14 cellular contexts compared by ENCODE assay signal in the genomic region with DNA sequence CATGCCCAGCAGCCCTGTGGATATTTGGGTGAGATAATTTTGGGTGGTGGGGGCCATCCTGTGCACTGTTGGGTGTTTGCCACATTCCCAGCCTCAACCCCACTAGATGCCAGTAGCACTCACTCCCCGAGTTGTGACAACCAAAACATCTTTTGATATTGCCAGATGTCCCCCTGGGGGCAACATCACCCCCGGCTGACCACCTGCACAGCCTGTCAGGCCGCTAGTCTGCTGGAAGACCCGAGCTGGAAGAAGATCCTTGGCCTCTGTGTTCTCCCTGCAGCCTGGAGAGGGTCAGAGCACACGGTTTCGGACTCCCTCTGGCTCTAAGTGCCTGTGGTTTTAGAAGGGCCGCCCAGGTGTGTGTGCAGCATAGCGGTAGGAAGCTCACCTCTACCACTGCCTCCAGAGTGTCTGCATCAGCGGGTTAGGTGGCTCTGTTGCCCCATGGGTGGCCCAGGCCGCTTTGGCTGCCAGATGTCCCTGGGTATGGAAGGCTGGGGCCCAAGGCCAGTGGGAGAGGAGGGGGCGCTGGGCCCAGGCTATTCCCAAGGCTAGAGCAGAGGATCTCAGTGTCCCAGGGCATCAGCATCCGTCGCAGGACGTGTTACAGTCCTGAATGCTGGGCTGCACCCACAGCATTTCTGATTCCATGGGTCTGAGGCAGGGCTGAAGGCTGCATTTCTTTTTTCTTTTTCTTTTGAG.
DNase-seq lines count a peak whose midpoint lies in the region; ATAC-seq and TF ChIP-seq lines count a peak whose summit lies in the region.
"Had no signal": no experiment of that assay in that cellular context is flagged by ENCODE, and none has a peak within 500 bp of the region (broad histone marks: within the 10 kb centered on the region; RNA-seq: fewer than 3 reads in every experiment).

No MANE protein-coding gene starts in this region.

- peaks cover 12% of the 10 kb centered on the region for H3K4me1 Mint-ChIP-seq in activated CD8-positive, alpha-beta T cell treated with anti-CD3 and anti-CD28 coated beads for 36 hours (ENCODE audit: low read depth)
- H3K4me1 Mint-ChIP-seq in activated CD8-positive, alpha-beta T cell treated with anti-CD3 and anti-CD28 coated beads, Interleukin-2, amount 10 ng/mL, durations not matched to agents 7 days and 5 days (ENCODE audit: low read depth) = peaks cover 9% of the 10 kb centered on the region
- H3K4me1 Mint-ChIP-seq in activated naive CD8-positive, alpha-beta T cell treated with anti-CD3 and anti-CD28 coated beads, Interleukin-2, amount 50 U/mL, for 24 hours = peaks cover 19% of the 10 kb centered on the region

- H3K4me3 Mint-ChIP-seq in activated CD8-positive, alpha-beta T cell treated with anti-CD3 and anti-CD28 coated beads for 36 hours = no peak overlapping the region
- no peak overlapping the region for H3K4me3 Mint-ChIP-seq in activated CD8-positive, alpha-beta T cell treated with anti-CD3 and anti-CD28 coated beads, Interleukin-2, amount 10 ng/mL, durations not matched to agents 7 days and 5 days
- no peak overlapping the region for H3K4me3 Mint-ChIP-seq in activated naive CD8-positive, alpha-beta T cell treated with anti-CD3 and anti-CD28 coated beads, Interleukin-2, amount 50 U/mL, for 24 hours
- H3K4me3 Mint-ChIP-seq: central memory CD8-positive, alpha-beta T cell; HFFc6; naive B cell had no signal

- H3K9me3 Mint-ChIP-seq in activated CD8-positive, alpha-beta T cell treated with anti-CD3 and anti-CD28 coated beads for 36 hours = peaks cover 11% of the 10 kb centered on the region
- peaks cover 3% of the 10 kb centered on the region for H3K9me3 Mint-ChIP-seq in activated CD8-positive, alpha-beta T cell treated with anti-CD3 and anti-CD28 coated beads, Interleukin-2, amount 10 ng/mL, durations not matched to agents 7 days and 5 days (ENCODE audit: insufficient read depth)
- no peaks in the 10 kb centered on the region for H3K9me3 Mint-ChIP-seq in activated naive CD8-positive, alpha-beta T cell treated with anti-CD3 and anti-CD28 coated beads, Interleukin-2, amount 50 U/mL, for 24 hours
- H3K9me3 Mint-ChIP-seq: central memory CD8-positive, alpha-beta T cell; HFFc6 had no signal

- no peak overlapping the region for H2AK5ac ChIP-seq in neuronal stem cell (ENCODE audit: low read depth, low read length)

- no peak overlapping the region for H3K4me3 ChIP-seq in neuronal stem cell (ENCODE audit: low read length in 2 of 2)

- no CpG with 5 or more reads among the region's 14 CpGs for WGBS in neuronal stem cell (ENCODE audit: extremely low coverage in 2 of 2, insufficient read length in 2 of 2, insufficient replicate concordance in 1 of 2), 2 donors

- peaks cover 5 to 16% of the 10 kb centered on the region in 2 donors for H3K4me1 ChIP-seq in neuronal stem cell (ENCODE audit: control insufficient read depth in 2 of 2, insufficient read depth in 1 of 2, low read depth in 1 of 2, low read length in 2 of 2)

- H2BK15ac ChIP-seq in neuronal stem cell (ENCODE audit: low read length) = no peak overlapping the region

- H2AFZ ChIP-seq in neuronal stem cell (ENCODE audit: low read length) = no peak overlapping the region

- H3K18ac ChIP-seq in neuronal stem cell (ENCODE audit: low read length) = peak overlapping the region; percentile 3

- CTCF ChIA-PET in activated CD8-positive, alpha-beta T cell treated with anti-CD3 and anti-CD28 coated beads for 36 hours (lab: Charles Lee) = interaction anchor here (1.4 to 8.0 kb wide), 3 partner anchors 130 to 199 kb away, joined by 3 to 95 read pairs (median 34); no protein-coding TSS in a partner anchor
- CTCF ChIA-PET in activated CD8-positive, alpha-beta T cell treated with anti-CD3 and anti-CD28 coated beads, Interleukin-2, amount 10 ng/mL, durations not matched to agents 7 days and 5 days (lab: Charles Lee) = interaction anchor here (1.8 to 6.8 kb wide), 3 partner anchors 193 to 199 kb away, joined by 4 to 79 read pairs (median 23); a partner anchor contains a TSS

- no peak overlapping the region for H3K23ac ChIP-seq in neuronal stem cell (ENCODE audit: low read depth, low read length, poor library complexity)

- no peak overlapping the region for H3K4me2 ChIP-seq in neuronal stem cell (ENCODE audit: insufficient read depth, low read length, poor library complexity, severe bottlenecking)
- H3K4me2 ChIP-seq: KMS-11 had no signal

- in situ Hi-C loops in GM13976 (cut with MboI; ENCODE audit: low sequenced_read_pairs, unreplicated experiment) = no loop called here

- H2BK12ac ChIP-seq in neuronal stem cell (ENCODE audit: low read length) = no peak overlapping the region

- H3K36me3 ChIP-seq in neuronal stem cell (replicated peaks in 1 of 2; ENCODE audit: control insufficient read depth in 2 of 2, insufficient read depth in 2 of 2, low read length in 2 of 2) = no peaks in the 10 kb centered on the region

- H3K9me3 ChIP-seq in neuronal stem cell (replicated peaks in 1 of 2; ENCODE audit: control insufficient read depth in 2 of 2, insufficient read depth in 1 of 2, low read depth in 1 of 2, low read length in 2 of 2) = peaks cover 0 to 4% of the 10 kb centered on the region in 2 donors

- POLR2A ChIA-PET in activated CD8-positive, alpha-beta T cell treated with anti-CD3 and anti-CD28 coated beads for 36 hours (lab: Charles Lee) = no interaction called here
- POLR2A ChIA-PET in activated CD8-positive, alpha-beta T cell treated with anti-CD3 and anti-CD28 coated beads, Interleukin-2, amount 10 ng/mL, durations not matched to agents 7 days and 5 days (lab: Charles Lee) = no interaction called here

- no peak for TF ChIP-seq CTCF in activated CD8-positive, alpha-beta T cell treated with anti-CD3 and anti-CD28 coated beads for 36 hours (IDR thresholded peaks at IDR 0.05)
- no peak for TF ChIP-seq CTCF in GM13976 (IDR thresholded peaks at IDR 0.05; ENCODE audit: borderline replicate concordance, control extremely low read depth, extremely low read depth, insufficient read depth, missing control alignments)

- peak; percentile 1 for DNase-seq in activated CD8-positive, alpha-beta T cell treated with anti-CD3 and anti-CD28 coated beads for 36 hours
- DNase-seq in activated CD8-positive, alpha-beta T cell treated with anti-CD3 and anti-CD28 coated beads, Interleukin-2, amount 10 ng/mL, durations not matched to agents 7 days and 5 days = no peak
- DNase-seq in DMS79 treated with DMSO at 0.1 percent for 48 hours (lab: John Stamatoyannopoulos, UW) (peak; percentile 12), neuronal stem cell (ENCODE audit: low spot score) (no peak), GM13976 (ENCODE audit: low spot score) (no peak)
- peak; percentile 0 for DNase-seq in activated naive CD8-positive, alpha-beta T cell treated with anti-CD3 and anti-CD28 coated beads, Interleukin-2, amount 50 U/mL, for 24 hours
- DNase-seq: HFFc6, naive B cell, NCI-H1436 had no signal

- H3K27ac Mint-ChIP-seq in activated CD8-positive, alpha-beta T cell treated with anti-CD3 and anti-CD28 coated beads for 36 hours = no peak overlapping the region
- H3K27ac Mint-ChIP-seq in activated CD8-positive, alpha-beta T cell treated with anti-CD3 and anti-CD28 coated beads, Interleukin-2, amount 10 ng/mL, durations not matched to agents 7 days and 5 days = no peak overlapping the region
- no peak overlapping the region for H3K27ac Mint-ChIP-seq in activated naive CD8-positive, alpha-beta T cell treated with anti-CD3 and anti-CD28 coated beads, Interleukin-2, amount 50 U/mL, for 24 hours
- H3K27ac Mint-ChIP-seq: HFFc6 had no signal

- no peaks in the 10 kb centered on the region for H3K79me1 ChIP-seq in neuronal stem cell (ENCODE audit: low read depth, low read length)

- no peak overlapping the region for H4K8ac ChIP-seq in neuronal stem cell (ENCODE audit: low read depth, low read length)

- H3K14ac ChIP-seq in neuronal stem cell (ENCODE audit: low read length) = no peak overlapping the region

- H2BK5ac ChIP-seq in neuronal stem cell (ENCODE audit: low read length) = no peak overlapping the region

- no peak overlapping the region for H3K4ac ChIP-seq in neuronal stem cell (ENCODE audit: low read length)

- intact Hi-C loops in activated CD8-positive, alpha-beta T cell treated with anti-CD3 and anti-CD28 coated beads for 36 hours (cut with micrococcal nuclease) = no loop called here

- no peak for ATAC-seq in activated CD8-positive, alpha-beta T cell treated with anti-CD3 and anti-CD28 coated beads for 36 hours
- no peak for ATAC-seq in activated CD8-positive, alpha-beta T cell treated with anti-CD3 and anti-CD28 coated beads, Interleukin-2, amount 10 ng/mL, durations not matched to agents 7 days and 5 days
- no peak for ATAC-seq in activated naive CD8-positive, alpha-beta T cell treated with anti-CD3 and anti-CD28 coated beads, Interleukin-2, amount 50 U/mL, for 24 hours
- ATAC-seq in GM18870 (IDR thresholded peaks at IDR 0.05; ENCODE audit: unreplicated experiment) (no peak), HG03354 (IDR thresholded peaks at IDR 0.05; ENCODE audit: poor library complexity, severe bottlenecking, unreplicated experiment) (no peak)

- no peak overlapping the region for H2BK120ac ChIP-seq in neuronal stem cell (ENCODE audit: low read depth, low read length)

- H3K36me3 Mint-ChIP-seq in activated CD8-positive, alpha-beta T cell treated with anti-CD3 and anti-CD28 coated beads for 36 hours (ENCODE audit: low read depth) = no peaks in the 10 kb centered on the region
- no peaks in the 10 kb centered on the region for H3K36me3 Mint-ChIP-seq in activated CD8-positive, alpha-beta T cell treated with anti-CD3 and anti-CD28 coated beads, Interleukin-2, amount 10 ng/mL, durations not matched to agents 7 days and 5 days (ENCODE audit: low read depth)
- H3K36me3 Mint-ChIP-seq in activated naive CD8-positive, alpha-beta T cell treated with anti-CD3 and anti-CD28 coated beads, Interleukin-2, amount 50 U/mL, for 24 hours (ENCODE audit: low read depth) = no peaks in the 10 kb centered on the region
- H3K36me3 Mint-ChIP-seq: naive B cell had no signal

- H3K27me3 Mint-ChIP-seq in activated CD8-positive, alpha-beta T cell treated with anti-CD3 and anti-CD28 coated beads for 36 hours = no peaks in the 10 kb centered on the region
- no peaks in the 10 kb centered on the region for H3K27me3 Mint-ChIP-seq in activated CD8-positive, alpha-beta T cell treated with anti-CD3 and anti-CD28 coated beads, Interleukin-2, amount 10 ng/mL, durations not matched to agents 7 days and 5 days (ENCODE audit: low read depth)
- peaks cover under 1% of the 10 kb centered on the region for H3K27me3 Mint-ChIP-seq in activated naive CD8-positive, alpha-beta T cell treated with anti-CD3 and anti-CD28 coated beads, Interleukin-2, amount 50 U/mL, for 24 hours

- no peak overlapping the region for H3K27ac ChIP-seq in neuronal stem cell (replicated peaks; ENCODE audit: low read length)
- H3K27ac ChIP-seq: HL-60, KMS-11 had no signal

- H3K9ac ChIP-seq in neuronal stem cell (ENCODE audit: low read depth, low read length, poor library complexity) = no peak overlapping the region
- H3K9ac ChIP-seq: KMS-11 had no signal

- H3K27me3 ChIP-seq in neuronal stem cell (ENCODE audit: control insufficient read depth in 3 of 3, insufficient read depth in 3 of 3, low read depth in 1 of 3, low read length in 3 of 3) = peaks cover 0 to 2% (median 0%) of the 10 kb centered on the region in 3 experiments

- H4K91ac ChIP-seq in neuronal stem cell (ENCODE audit: low read depth, low read length, poor library complexity) = no peak overlapping the region

Comparison
In these comparisons a context has a peak if more than half of its experiments do, and no peak if none do; other contexts are left out.
1. DNase-seq: peak in activated CD8-positive, alpha-beta T cell treated with anti-CD3 and anti-CD28 coated beads for 36 hours (single experiment), DMS79 treated with DMSO at 0.1 percent for 48 hours (single experiment) and activated naive CD8-positive, alpha-beta T cell treated with anti-CD3 and anti-CD28 coated beads, Interleukin-2, amount 50 U/mL, for 24 hours (single experiment); none in activated CD8-positive, alpha-beta T cell treated with anti-CD3 and anti-CD28 coated beads, Interleukin-2, amount 10 ng/mL, durations not matched to agents 7 days and 5 days (single experiment), neuronal stem cell (single experiment) and GM13976 (single experiment).